1 cellular context compared by ENCODE assay signal in genomic region chr16:30187556-30187865, GRCh38.
TF ChIP-seq lines count a peak whose summit lies in the region.

No MANE protein-coding gene starts in this region.

TF ChIP-seq in IMR-90, 13 proteins besides CTCF, POLR2A, EP300 and RAD21:
- no peak for TF ChIP-seq ELK1 (IDR thresholded peaks at IDR 0.05; ENCODE audit: borderline replicate concordance, low read depth, low read length)
- TF ChIP-seq MAZ (IDR thresholded peaks at IDR 0.05; ENCODE audit: borderline replicate concordance, low read depth, low read length) = no peak
- no peak for TF ChIP-seq MXI1 (IDR thresholded peaks at IDR 0.05; ENCODE audit: borderline replicate concordance, low read depth, low read length)
- TF ChIP-seq CHD1 (IDR thresholded peaks at IDR 0.05; ENCODE audit: low read depth, low read length) = no peak
- no peak for TF ChIP-seq USF2 (IDR thresholded peaks at IDR 0.05; ENCODE audit: low read depth, low read length)
- TF ChIP-seq RFX5 (IDR thresholded peaks at IDR 0.05; ENCODE audit: low read depth, low read length) = no peak
TF ChIP-seq in IMR-90: peak in this region for 0.
